Comparison of ENCODE assay signal across 8 cellular contexts in genomic region chr14:100031506-100032281, GRCh38. TPM values are rescaled to one million over a fixed set of nuclear protein-coding genes. Genes with fewer than 3 reads are reported as not detected.
DNase-seq lines count a peak whose midpoint lies in the region; ATAC-seq and TF ChIP-seq lines count a peak whose summit lies in the region.

No MANE protein-coding gene starts in this region.

- in situ Hi-C loops in gastrocnemius medialis (cut with MboI; ENCODE audit: low sequenced_read_pairs in 4 of 4) = no loop called here

- no peaks in the 10 kb centered on the region for H3K27me3 ChIP-seq in SJSA1 (replicated peaks)
- H3K27me3 ChIP-seq in gastrocnemius medialis = no peaks in the 10 kb centered on the region
- peaks cover 3% of the 10 kb centered on the region; the same call in 1 of the 2 replicates for H3K27me3 ChIP-seq in H7 (ENCODE audit: control insufficient read depth, insufficient read depth, low read length)

- TF ChIP-seq CTCF in foreskin fibroblast (IDR thresholded peaks at IDR 0.05; ENCODE audit: low read depth, low read length) (no peak), gastrocnemius medialis (IDR thresholded peaks at IDR 0.05 in 4 of 5, conservative IDR thresholded peaks at IDR 0.05 in 1 of 5) (no peak)

- no peak for TF ChIP-seq POLR2A in gastrocnemius medialis (IDR thresholded peaks at IDR 0.05)

- peak overlapping the region; percentile 21 for H3K4me3 ChIP-seq in SJSA1
- peak overlapping the region; percentile 41 to 54 for H3K4me3 ChIP-seq in foreskin fibroblast (ENCODE audit: low read depth in 1 of 2, low read length in 2 of 2)
- H3K4me3 ChIP-seq in gastrocnemius medialis = peak overlapping the region in 1 of 4 donors; percentile 12
- H3K4me3 ChIP-seq in H7 (ENCODE audit: insufficient read depth, low read depth, low read length) = no peak overlapping the region

- H3K27ac ChIP-seq in SJSA1 (peak overlapping the region; percentile 84), gastrocnemius medialis (peak overlapping the region in 2 of 4 donors; percentile 26 to 29)

- H3K4me1 ChIP-seq in SJSA1 (replicated peaks) (peaks cover 52% of the 10 kb centered on the region), gastrocnemius medialis (peaks cover 9 to 11% of the 10 kb centered on the region in 2 donors)

- no peaks in the 10 kb centered on the region for H3K9me3 ChIP-seq in SJSA1 (replicated peaks)
- no peaks in the 10 kb centered on the region for H3K9me3 ChIP-seq in gastrocnemius medialis

- H3K36me3 ChIP-seq in SJSA1 (no peaks in the 10 kb centered on the region), gastrocnemius medialis (no peaks in the 10 kb centered on the region), H7 (replicated peaks; ENCODE audit: control insufficient read depth, insufficient read depth, low read length) (no peaks in the 10 kb centered on the region)

- intact Hi-C loops in gastrocnemius medialis (cut with DNase I; ENCODE audit: low total_unique reads) = loop anchor here (2.0 kb wide), 1 partner anchor 25 kb away; no protein-coding TSS in a partner anchor

- DNase-seq in ELF-1 (ENCODE audit: low read depth, low spot score) (peak; percentile 36), SJSA1 (ENCODE audit: low read depth in 1 of 2, low spot score in 2 of 2) (peak; percentile 82 to 92), foreskin fibroblast (peak; percentile 97 to 98), gastrocnemius medialis (peak; percentile 40 to 51), H7 (no peak)
- DNase-seq in activated T-cell treated with anti-CD3 and anti-CD28 coated beads, Interleukin-2, amount 50 U/mL, for 1 hour = no peak
- no peak for DNase-seq in stimulated activated naive CD8-positive, alpha-beta T cell treated with anti-CD3 and anti-CD28 coated beads, Interleukin-15, Interleukin-2, amounts not matched to agents 100 U/mL and 50 U/mL, for 24 hours

- ATAC-seq in gastrocnemius medialis (peak; percentile 80 to 87), HG02571 (IDR thresholded peaks at IDR 0.05; ENCODE audit: unreplicated experiment) (no peak)
- no peak for ATAC-seq in stimulated activated naive CD8-positive, alpha-beta T cell treated with anti-CD3 and anti-CD28 coated beads, Interleukin-15, Interleukin-2, amounts not matched to agents 100 U/mL and 50 U/mL, for 24 hours

RNA-seq across cellular contexts. Expression of gene EVL, which starts 33.5 kb away (rescaled TPM):
- 10.8 and 11.0 TPM in 2 replicates for total RNA-seq in SJSA1 (2014; rRNA removed; shearing (Covaris generic))
- total RNA-seq in gastrocnemius medialis = 10 to 100 TPM in 1 of 4 donors, 1 to 10 TPM in 3; 5.8 to 14.3 (median 9.5) TPM
- 35.9 and 38.9 TPM in 2 replicates for total RNA-seq in H7 (2014; rRNA removed; shearing (Covaris generic))

Comparison
In these comparisons a context has a peak if more than half of its experiments do, and no peak if none do; other contexts are left out.
1. DNase-seq: peak in ELF-1 (single experiment), SJSA1 (2 of 2), foreskin fibroblast (2 of 2) and gastrocnemius medialis (2 of 2); none in H7 (single experiment), activated T-cell treated with anti-CD3 and anti-CD28 coated beads, Interleukin-2, amount 50 U/mL, for 1 hour (single experiment) and stimulated activated naive CD8-positive, alpha-beta T cell treated with anti-CD3 and anti-CD28 coated beads, Interleukin-15, Interleukin-2, amounts not matched to agents 100 U/mL and 50 U/mL, for 24 hours (single experiment).
2. ATAC-seq: peak in gastrocnemius medialis (2 of 2); none in HG02571 (single experiment) and stimulated activated naive CD8-positive, alpha-beta T cell treated with anti-CD3 and anti-CD28 coated beads, Interleukin-15, Interleukin-2, amounts not matched to agents 100 U/mL and 50 U/mL, for 24 hours (single experiment).